In the genomic region with DNA sequence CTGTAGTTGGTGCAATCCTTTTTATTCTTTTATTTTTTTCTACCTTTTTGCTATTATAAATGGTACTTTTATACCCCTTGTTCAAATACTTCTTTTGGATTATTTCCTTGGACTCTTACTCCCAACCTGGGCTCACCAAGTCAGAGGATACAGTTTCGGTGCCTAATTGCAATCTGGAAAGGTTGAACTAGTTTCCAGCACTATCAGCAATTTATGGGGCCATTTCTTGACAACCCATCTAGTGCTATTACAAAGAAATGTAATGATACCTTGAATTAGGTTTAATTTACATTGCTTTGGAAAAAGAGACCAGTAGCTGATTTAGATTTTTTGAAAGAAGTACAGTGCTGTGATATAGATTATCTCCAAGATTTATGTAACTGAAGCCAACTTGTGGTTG, we compare ENCODE assay signal across 21 cellular contexts.
"Had no signal": no experiment of that assay in that cellular context is flagged by ENCODE, and none has a peak within 500 bp of the region (broad histone marks: within the 10 kb centered on the region; RNA-seq: fewer than 3 reads in every experiment).

No MANE protein-coding gene starts in this region.

- H3K27me3 ChIP-seq: esophagus muscularis mucosa, gastroesophageal sphincter, neural progenitor cell, stomach, transverse colon, uterus had no signal

- H3K36me3 ChIP-seq: esophagus muscularis mucosa, gastroesophageal sphincter, neural progenitor cell, stomach, transverse colon, uterus had no signal

- H2AFZ ChIP-seq: neural progenitor cell had no signal

- H3K9me3 ChIP-seq: esophagus muscularis mucosa, gastroesophageal sphincter, stomach, transverse colon, uterus had no signal

- H3K9ac ChIP-seq: neural progenitor cell had no signal

- H3K27me3 Mint-ChIP-seq: activated naive CD8-positive, alpha-beta T cell treated with anti-CD3 and anti-CD28 coated beads for 36 hours; activated T-helper 17 cell treated with anti-CD3 and anti-CD28 coated beads, Interleukin-2, amount 50 U/mL, for 72 hours; naive B cell; stimulated activated memory B cell treated with anti-CD40 and anti-IgM and Interleukin-4, amounts not matched to agents 10 μg/mL and 1 μg/mL and 100 μg/mL, for 72 hours had no signal

- ATAC-seq: activated CD8-positive, alpha-beta T cell treated with anti-CD3 and anti-CD28 coated beads, Interleukin-2, amount 10 ng/mL, durations not matched to agents 7 days and 5 days; activated T-helper 17 cell treated with anti-CD3 and anti-CD28 coated beads, Interleukin-2, amount 50 U/mL, for 72 hours; stimulated activated memory B cell treated with anti-CD40 and anti-IgM and Interleukin-4, amounts not matched to agents 10 μg/mL and 1 μg/mL and 100 μg/mL, for 72 hours had no signal

- H3K4me2 ChIP-seq: neural progenitor cell had no signal

- H3K27ac ChIP-seq: coronary artery, esophagus muscularis mucosa, gastroesophageal sphincter, neural progenitor cell, transverse colon, uterus, WERI-Rb-1 had no signal

- H3K4me1 ChIP-seq: uterus had no signal

- H3K4me3 Mint-ChIP-seq: activated CD8-positive, alpha-beta T cell treated with anti-CD3 and anti-CD28 coated beads, Interleukin-2, amount 10 ng/mL, durations not matched to agents 7 days and 5 days; activated naive CD8-positive, alpha-beta T cell treated with anti-CD3 and anti-CD28 coated beads for 36 hours; activated T-helper 17 cell treated with anti-CD3 and anti-CD28 coated beads, Interleukin-2, amount 50 U/mL, for 72 hours; naive B cell; neural progenitor cell; stimulated activated memory B cell treated with anti-CD40 and anti-IgM and Interleukin-4, amounts not matched to agents 10 μg/mL and 1 μg/mL and 100 μg/mL, for 72 hours; T-helper 2 cell treated with Interferon-gamma antibody and Interleukin-4, amounts not matched to agents 5 μg/mL and 100 μg/mL, for 36 hours had no signal

- H3K27ac Mint-ChIP-seq: activated CD8-positive, alpha-beta T cell treated with anti-CD3 and anti-CD28 coated beads, Interleukin-2, amount 10 ng/mL, durations not matched to agents 7 days and 5 days; activated naive CD8-positive, alpha-beta T cell treated with anti-CD3 and anti-CD28 coated beads for 36 hours; activated T-helper 17 cell treated with anti-CD3 and anti-CD28 coated beads, Interleukin-2, amount 50 U/mL, for 72 hours; neural progenitor cell; stimulated activated memory B cell treated with anti-CD40 and anti-IgM and Interleukin-4, amounts not matched to agents 10 μg/mL and 1 μg/mL and 100 μg/mL, for 72 hours; T-helper 2 cell treated with Interferon-gamma antibody and Interleukin-4, amounts not matched to agents 5 μg/mL and 100 μg/mL, for 36 hours had no signal

- H3K9me3 Mint-ChIP-seq: activated naive CD8-positive, alpha-beta T cell treated with anti-CD3 and anti-CD28 coated beads for 36 hours; activated T-helper 17 cell treated with anti-CD3 and anti-CD28 coated beads, Interleukin-2, amount 50 U/mL, for 72 hours; naive B cell; neural progenitor cell; stimulated activated memory B cell treated with anti-CD40 and anti-IgM and Interleukin-4, amounts not matched to agents 10 μg/mL and 1 μg/mL and 100 μg/mL, for 72 hours; T-helper 2 cell treated with Interferon-gamma antibody and Interleukin-4, amounts not matched to agents 5 μg/mL and 100 μg/mL, for 36 hours had no signal

- DNase-seq: activated CD4-positive, alpha-beta T cell treated with anti-CD3 and anti-CD28 coated beads for 1 hour; activated CD4-positive, alpha-beta T cell treated with anti-CD3 and anti-CD28 coated beads, Interleukin-2, amount 50 U/mL, for 1 hour; activated CD8-positive, alpha-beta T cell treated with anti-CD3 and anti-CD28 coated beads, Interleukin-2, amount 10 ng/mL, durations not matched to agents 7 days and 5 days; activated naive CD4-positive, alpha-beta T cell; activated naive CD8-positive, alpha-beta T cell treated with anti-CD3 and anti-CD28 coated beads for 36 hours; islet precursor cell; left cardiac atrium; naive B cell; small intestine; stimulated activated CD4-positive, alpha-beta T cell treated with anti-CD3 and anti-CD28 coated beads, Interleukin-2, amount 100 ng/mL, for 24 hours; stomach; transverse colon; uterus; WERI-Rb-1 had no signal

- H3K4me3 ChIP-seq: coronary artery, esophagus muscularis mucosa, gastroesophageal sphincter, neural progenitor cell, stomach, transverse colon, uterus had no signal
